Comparison of ENCODE assay signal across 8 cellular contexts in the genomic region with DNA sequence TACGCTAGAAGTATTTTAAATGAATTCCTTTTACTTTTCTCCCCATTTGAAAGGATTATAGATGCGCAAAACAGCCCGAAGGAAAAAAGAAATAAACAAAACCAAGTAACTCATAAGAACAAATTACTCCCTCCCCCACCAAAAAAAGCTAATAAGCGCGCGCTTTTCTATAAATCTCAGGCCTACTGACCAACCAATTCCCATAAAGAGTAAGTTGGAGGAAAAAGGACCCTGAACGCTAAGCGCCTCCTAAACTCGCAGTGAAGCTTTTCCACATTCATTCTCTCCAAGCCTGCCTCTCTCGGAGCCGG. TPM values are rescaled to one million over a fixed set of nuclear protein-coding genes. Genes with fewer than 3 reads are reported as not detected.
DNase-seq lines count a peak whose midpoint lies in the region; ATAC-seq and TF ChIP-seq lines count a peak whose summit lies in the region.

No MANE protein-coding gene starts in this region.

- peaks cover 14% of the 10 kb centered on the region; the same call in 1 of the 2 replicates for H4K20me1 ChIP-seq in OCI-LY3 (ENCODE audit: insufficient read depth, low read length)

- peaks cover 4% of the 10 kb centered on the region for H3K79me1 ChIP-seq in trophoblast cell (ENCODE audit: low read length)

- H2BK12ac ChIP-seq in trophoblast cell (ENCODE audit: low read length) = no peak overlapping the region

- WGBS in trophoblast cell (ENCODE audit: extremely low coverage, insufficient coverage, insufficient read length) = no CpG with 5 or more reads among the region's 11 CpGs

- H3K36me3 ChIP-seq in OCI-LY3 (replicated peaks; ENCODE audit: low read depth, low read length) = no peaks in the 10 kb centered on the region
- H3K36me3 ChIP-seq in trophoblast cell (ENCODE audit: control insufficient read depth in 1 of 2, insufficient read depth in 2 of 2, low read length in 2 of 2) = no peaks in the 10 kb centered on the region

- H3K9ac ChIP-seq in OCI-LY3 (ENCODE audit: low read length) = peak overlapping the region; percentile 88
- peak overlapping the region; percentile 99 for H3K9ac ChIP-seq in trophoblast cell (ENCODE audit: low read length)

- no peak overlapping the region for H3K23ac ChIP-seq in trophoblast cell (ENCODE audit: low read length)

- H4K8ac ChIP-seq in trophoblast cell (ENCODE audit: low read depth, low read length) = peak overlapping the region; percentile 94

- H3K79me2 ChIP-seq in OCI-LY3 (ENCODE audit: low read length) (peaks cover 55% of the 10 kb centered on the region), trophoblast cell (ENCODE audit: control insufficient read depth, insufficient read depth, low read length, poor library complexity) (peaks cover 5% of the 10 kb centered on the region)

- peak overlapping the region; percentile 76 for H3K4me2 ChIP-seq in OCI-LY3 (ENCODE audit: low read length)
- peak overlapping the region; percentile 75 for H3K4me2 ChIP-seq in trophoblast cell (ENCODE audit: low read length)

- H2AFZ ChIP-seq in OCI-LY3 (ENCODE audit: low read depth, low read length) = peak overlapping the region; percentile 60; the same call in 1 of the 2 replicates
- H2AFZ ChIP-seq in trophoblast cell (ENCODE audit: insufficient read depth, low read length, poor library complexity) = peak overlapping the region; percentile 75

- H3K4me1 ChIP-seq in OCI-LY3 (ENCODE audit: low read length) (peaks cover 43% of the 10 kb centered on the region), trophoblast cell (ENCODE audit: control insufficient read depth in 1 of 2, insufficient read depth in 2 of 2, low read length in 2 of 2) (no peaks in the 10 kb centered on the region)

- H3K18ac ChIP-seq in trophoblast cell (ENCODE audit: low read length) = peak overlapping the region; percentile 57

- H3K27ac ChIP-seq in OCI-LY3 (ENCODE audit: low read length) (peak overlapping the region; percentile 64), trophoblast cell (ENCODE audit: low read depth, low read length) (peak overlapping the region; percentile 63)

- H3K27me3 ChIP-seq in OCI-LY3 (ENCODE audit: low read depth, low read length) (no peaks in the 10 kb centered on the region), trophoblast cell (ENCODE audit: insufficient read depth, low read length) (no peaks in the 10 kb centered on the region)

- no peak for ATAC-seq in GM21786 (IDR thresholded peaks at IDR 0.05; ENCODE audit: unreplicated experiment)
- no peak for ATAC-seq in HG03565 (IDR thresholded peaks at IDR 0.05; ENCODE audit: unreplicated experiment)

- H3K4ac ChIP-seq in trophoblast cell (ENCODE audit: low read depth, low read length) = peak overlapping the region; percentile 42

- H3K4me3 ChIP-seq in GM12865 (ENCODE audit: low read depth, low read length) (peak overlapping the region; percentile 87), OCI-LY3 (ENCODE audit: low read length) (peak overlapping the region; percentile 98), epithelial cell of proximal tubule (ENCODE audit: low read depth, low read length) (peak overlapping the region; percentile 93), trophoblast cell (ENCODE audit: low read depth, low read length) (peak overlapping the region; percentile 99)

- H3K9me3 ChIP-seq in OCI-LY3 (ENCODE audit: insufficient read depth, low read length) (no peaks in the 10 kb centered on the region), trophoblast cell (ENCODE audit: insufficient read depth, low read depth, low read length) (no peaks in the 10 kb centered on the region)

- H2BK5ac ChIP-seq in trophoblast cell (ENCODE audit: low read depth, low read length, poor library complexity) = peak overlapping the region; percentile 75

- peak overlapping the region; percentile 74 for H3K14ac ChIP-seq in trophoblast cell (ENCODE audit: low read length)

- H4K12ac ChIP-seq in trophoblast cell (ENCODE audit: low read depth, low read length) = peak overlapping the region; percentile 76

- H4K91ac ChIP-seq in trophoblast cell (ENCODE audit: low read depth, low read length) = peak overlapping the region; percentile 50

- DNase-seq in GM12865 (ENCODE audit: low read depth) (no peak), epithelial cell of proximal tubule (ENCODE audit: low read depth) (no peak), trophoblast cell (no peak), EL (no peak), T1000 (lab: John Stamatoyannopoulos, UW) (no peak)

- TF ChIP-seq CTCF in GM12865 (IDR thresholded peaks at IDR 0.05; ENCODE audit: insufficient read depth, low read depth, low read length, missing control alignments) = no peak
- no peak for TF ChIP-seq CTCF in OCI-LY3 (IDR thresholded peaks at IDR 0.05; ENCODE audit: low read depth, low read length)
- no peak for TF ChIP-seq CTCF in epithelial cell of proximal tubule (conservative IDR thresholded peaks at IDR 0.05; ENCODE audit: low read depth, low read length)

- H2AK5ac ChIP-seq in trophoblast cell (ENCODE audit: low read length) = no peak overlapping the region

- H2BK120ac ChIP-seq in trophoblast cell (ENCODE audit: insufficient read depth, low read length, poor library complexity) = peak overlapping the region; percentile 68

RNA-seq across cellular contexts. Expression of gene MBIP, which starts 0.6 kb away (rescaled TPM):
- total RNA-seq in epithelial cell of proximal tubule = 10.1 and 12.9 TPM in 2 replicates
- 18.8 and 20.1 TPM in 2 replicates for polyA plus RNA-seq in trophoblast cell (2013)
